In the genomic region with DNA sequence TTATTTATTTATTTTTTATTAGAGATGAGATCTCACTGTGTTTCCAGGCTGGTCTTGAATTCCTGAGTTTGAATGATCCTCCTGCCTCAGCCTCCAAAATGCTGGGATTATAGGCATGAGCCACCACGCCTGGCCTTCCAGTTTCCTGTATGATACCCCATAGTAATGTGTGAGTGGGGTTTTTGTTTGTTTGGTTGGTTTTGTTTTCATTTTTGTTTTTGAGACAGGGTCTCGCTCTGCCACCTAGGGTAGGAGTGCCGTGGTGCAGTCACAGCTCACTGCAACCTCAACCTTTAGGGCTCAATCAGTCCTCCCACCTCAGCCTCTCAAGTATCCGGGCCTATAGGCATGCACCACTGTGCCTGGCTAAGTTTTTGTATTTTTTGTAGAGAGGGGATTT, we compare ENCODE assay signal across 13 cellular contexts. TPM values are rescaled to one million over a fixed set of nuclear protein-coding genes. Genes with fewer than 3 reads are reported as not detected.
DNase-seq lines count a peak whose midpoint lies in the region; ATAC-seq and TF ChIP-seq lines count a peak whose summit lies in the region.
"Had no signal": no experiment of that assay in that cellular context is flagged by ENCODE, and none has a peak within 500 bp of the region (broad histone marks: within the 10 kb centered on the region; RNA-seq: fewer than 3 reads in every experiment).

No MANE protein-coding gene starts in this region.

- H3K4me3 ChIP-seq in Karpas-422 (ENCODE audit: low read length) (no peak overlapping the region), vagina (no peak overlapping the region)
- H3K4me3 ChIP-seq: A549 had no signal

- ATAC-seq in HG02588 (IDR thresholded peaks at IDR 0.05; ENCODE audit: unreplicated experiment): peak; percentile 79
- peak; percentile 70 for ATAC-seq in stimulated activated memory B cell treated with anti-CD40 and anti-IgM and Interleukin-4, amounts not matched to agents 10 μg/mL and 1 μg/mL and 100 μg/mL, for 72 hours
- ATAC-seq: A549, sciatic nerve had no signal

- peaks cover 96% of the 10 kb centered on the region for H3K79me2 ChIP-seq in Karpas-422 (ENCODE audit: low read length)

- intact Hi-C loops in activated CD4-positive, alpha-beta memory T cell treated with anti-CD3 and anti-CD28 coated beads for 36 hours (cut with micrococcal nuclease): no loop called here
- intact Hi-C loops in vagina (cut with DNase I): no loop called here

- H3K9me3 Mint-ChIP-seq in activated CD4-positive, alpha-beta memory T cell treated with anti-CD3 and anti-CD28 coated beads for 36 hours: no peaks in the 10 kb centered on the region
- no peaks in the 10 kb centered on the region for H3K9me3 Mint-ChIP-seq in activated CD4-positive, alpha-beta memory T cell treated with anti-CD3 and anti-CD28 coated beads, Interleukin-2, amount 10 ng/mL, durations not matched to agents 7 days and 5 days
- no peaks in the 10 kb centered on the region for H3K9me3 Mint-ChIP-seq in stimulated activated memory B cell treated with anti-CD40 and anti-IgM and Interleukin-4, amounts not matched to agents 10 μg/mL and 1 μg/mL and 100 μg/mL, for 72 hours

- H3K36me3 Mint-ChIP-seq in activated CD4-positive, alpha-beta memory T cell treated with anti-CD3 and anti-CD28 coated beads for 36 hours: no peaks in the 10 kb centered on the region
- H3K36me3 Mint-ChIP-seq in activated CD4-positive, alpha-beta memory T cell treated with anti-CD3 and anti-CD28 coated beads, Interleukin-2, amount 10 ng/mL, durations not matched to agents 7 days and 5 days (ENCODE audit: low read depth): no peaks in the 10 kb centered on the region
- peaks cover 14% of the 10 kb centered on the region for H3K36me3 Mint-ChIP-seq in stimulated activated memory B cell treated with anti-CD40 and anti-IgM and Interleukin-4, amounts not matched to agents 10 μg/mL and 1 μg/mL and 100 μg/mL, for 72 hours

- no peak overlapping the region for H3K9ac ChIP-seq in Karpas-422 (ENCODE audit: low read length)
- H3K9ac ChIP-seq: KMS-11 had no signal

- H3K27ac ChIP-seq in Karpas-422 (ENCODE audit: low read length) (no peak overlapping the region), vagina (no peak overlapping the region)
- H3K27ac ChIP-seq: A549, KMS-11 had no signal

- H3K27ac Mint-ChIP-seq in activated CD4-positive, alpha-beta memory T cell treated with anti-CD3 and anti-CD28 coated beads for 36 hours: no peak overlapping the region
- H3K27ac Mint-ChIP-seq in activated CD4-positive, alpha-beta memory T cell treated with anti-CD3 and anti-CD28 coated beads, Interleukin-2, amount 10 ng/mL, durations not matched to agents 7 days and 5 days: no peak overlapping the region
- no peak overlapping the region for H3K27ac Mint-ChIP-seq in stimulated activated memory B cell treated with anti-CD40 and anti-IgM and Interleukin-4, amounts not matched to agents 10 μg/mL and 1 μg/mL and 100 μg/mL, for 72 hours

- H3K4me1 Mint-ChIP-seq in activated CD4-positive, alpha-beta memory T cell treated with anti-CD3 and anti-CD28 coated beads for 36 hours (ENCODE audit: low read depth): no peaks in the 10 kb centered on the region
- H3K4me1 Mint-ChIP-seq in activated CD4-positive, alpha-beta memory T cell treated with anti-CD3 and anti-CD28 coated beads, Interleukin-2, amount 10 ng/mL, durations not matched to agents 7 days and 5 days: peaks cover 4% of the 10 kb centered on the region
- peaks cover 48% of the 10 kb centered on the region for H3K4me1 Mint-ChIP-seq in stimulated activated memory B cell treated with anti-CD40 and anti-IgM and Interleukin-4, amounts not matched to agents 10 μg/mL and 1 μg/mL and 100 μg/mL, for 72 hours

- H3K9me3 ChIP-seq in Karpas-422 (ENCODE audit: low read length): no peaks in the 10 kb centered on the region
- no peaks in the 10 kb centered on the region for H3K9me3 ChIP-seq in vagina
- H3K9me3 ChIP-seq: A549 had no signal

- H2AFZ ChIP-seq in Karpas-422 (ENCODE audit: low read length): no peak overlapping the region

- peak; percentile 18 for DNase-seq in activated CD4-positive, alpha-beta memory T cell treated with anti-CD3 and anti-CD28 coated beads for 36 hours
- DNase-seq in activated CD4-positive, alpha-beta memory T cell treated with anti-CD3 and anti-CD28 coated beads, Interleukin-2, amount 10 ng/mL, durations not matched to agents 7 days and 5 days: no peak
- DNase-seq in Karpas-422: peak; percentile 69
- DNase-seq in vagina (ENCODE audit: extremely low spot score in 2 of 2): no peak
- no peak for DNase-seq in hippocampal formation (lab: John Stamatoyannopoulos, UW)
- no peak for DNase-seq in NCI-H2107 (lab: John Stamatoyannopoulos, UW)
- DNase-seq: activated CD4-positive, alpha-beta T cell treated with anti-CD3 and anti-CD28 coated beads, Interleukin-2, amount 50 U/mL, for 4 hours; stimulated activated CD8-positive, alpha-beta memory T cell treated with anti-CD3 and anti-CD28 coated beads, Interleukin-4, amount 100 ng/mL, for 48 hours had no signal

- H3K36me3 ChIP-seq in Karpas-422 (ENCODE audit: insufficient read depth, low read length) (no peaks in the 10 kb centered on the region), vagina (no peaks in the 10 kb centered on the region)

- no peaks in the 10 kb centered on the region for H4K20me1 ChIP-seq in Karpas-422 (ENCODE audit: insufficient read depth, low read depth, low read length)

- TF ChIP-seq CTCF in vagina (IDR thresholded peaks at IDR 0.05): no peak

- CTCF ChIA-PET in activated CD4-positive, alpha-beta memory T cell treated with anti-CD3 and anti-CD28 coated beads for 36 hours (lab: Charles Lee): no interaction called here
- CTCF ChIA-PET in activated CD4-positive, alpha-beta memory T cell treated with anti-CD3 and anti-CD28 coated beads, Interleukin-2, amount 10 ng/mL, durations not matched to agents 7 days and 5 days (lab: Charles Lee): no interaction called here

- no peak overlapping the region for H3K4me2 ChIP-seq in Karpas-422 (ENCODE audit: low read depth, low read length, poor library complexity, severe bottlenecking)
- H3K4me2 ChIP-seq: A549, KMS-11 had no signal

- H3K4me1 ChIP-seq in Karpas-422 (ENCODE audit: low read length) (peaks cover 24% of the 10 kb centered on the region), vagina (no peaks in the 10 kb centered on the region)

- H3K27me3 Mint-ChIP-seq in activated CD4-positive, alpha-beta memory T cell treated with anti-CD3 and anti-CD28 coated beads for 36 hours: no peaks in the 10 kb centered on the region
- H3K27me3 Mint-ChIP-seq in activated CD4-positive, alpha-beta memory T cell treated with anti-CD3 and anti-CD28 coated beads, Interleukin-2, amount 10 ng/mL, durations not matched to agents 7 days and 5 days: no peaks in the 10 kb centered on the region
- H3K27me3 Mint-ChIP-seq in stimulated activated memory B cell treated with anti-CD40 and anti-IgM and Interleukin-4, amounts not matched to agents 10 μg/mL and 1 μg/mL and 100 μg/mL, for 72 hours: no peaks in the 10 kb centered on the region

- H3K9me2 ChIP-seq in Karpas-422 (replicated peaks; ENCODE audit: insufficient read depth, low read length): no peaks in the 10 kb centered on the region

- POLR2A ChIA-PET in activated CD4-positive, alpha-beta memory T cell treated with anti-CD3 and anti-CD28 coated beads for 36 hours (lab: Charles Lee): no interaction called here
- POLR2A ChIA-PET in activated CD4-positive, alpha-beta memory T cell treated with anti-CD3 and anti-CD28 coated beads, Interleukin-2, amount 10 ng/mL, durations not matched to agents 7 days and 5 days (lab: Charles Lee): no interaction called here

- no peak for TF ChIP-seq POLR2A in vagina (IDR thresholded peaks at IDR 0.05)

- no peak overlapping the region for H3K4me3 Mint-ChIP-seq in activated CD4-positive, alpha-beta memory T cell treated with anti-CD3 and anti-CD28 coated beads for 36 hours
- H3K4me3 Mint-ChIP-seq in activated CD4-positive, alpha-beta memory T cell treated with anti-CD3 and anti-CD28 coated beads, Interleukin-2, amount 10 ng/mL, durations not matched to agents 7 days and 5 days: no peak overlapping the region
- H3K4me3 Mint-ChIP-seq in stimulated activated memory B cell treated with anti-CD40 and anti-IgM and Interleukin-4, amounts not matched to agents 10 μg/mL and 1 μg/mL and 100 μg/mL, for 72 hours: no peak overlapping the region

- H3K27me3 ChIP-seq in Karpas-422 (ENCODE audit: low read length): no peaks in the 10 kb centered on the region
- H3K27me3 ChIP-seq in vagina: no peaks in the 10 kb centered on the region

RNA-seq across cellular contexts. Expression of a gene that starts 30.9 kb away (rescaled TPM):
- 10 to 100 TPM; 35.1 to 35.5 TPM for total RNA-seq in activated CD4-positive, alpha-beta memory T cell treated with anti-CD3 and anti-CD28 coated beads for 36 hours
- total RNA-seq in activated CD4-positive, alpha-beta memory T cell treated with anti-CD3 and anti-CD28 coated beads, Interleukin-2, amount 10 ng/mL, durations not matched to agents 7 days and 5 days: 10 to 100 TPM; 48.7 to 53.4 TPM
- 103 and 109 TPM in 2 replicates for total RNA-seq in Karpas-422 (2014; rRNA removed; shearing (Covaris generic); ENCODE audit: low replicate concordance)
- 69.2 TPM for total RNA-seq in vagina

Comparison
In these comparisons a context has a peak if more than half of its experiments do, and no peak if none do; other contexts are left out.
1. DNase-seq: peak in activated CD4-positive, alpha-beta memory T cell treated with anti-CD3 and anti-CD28 coated beads for 36 hours (single experiment) and Karpas-422 (single experiment); none in activated CD4-positive, alpha-beta memory T cell treated with anti-CD3 and anti-CD28 coated beads, Interleukin-2, amount 10 ng/mL, durations not matched to agents 7 days and 5 days (single experiment), vagina (0 of 2), hippocampal formation (0 of 2) and NCI-H2107 (single experiment).